8 cellular contexts compared by ENCODE assay signal in the genomic region with DNA sequence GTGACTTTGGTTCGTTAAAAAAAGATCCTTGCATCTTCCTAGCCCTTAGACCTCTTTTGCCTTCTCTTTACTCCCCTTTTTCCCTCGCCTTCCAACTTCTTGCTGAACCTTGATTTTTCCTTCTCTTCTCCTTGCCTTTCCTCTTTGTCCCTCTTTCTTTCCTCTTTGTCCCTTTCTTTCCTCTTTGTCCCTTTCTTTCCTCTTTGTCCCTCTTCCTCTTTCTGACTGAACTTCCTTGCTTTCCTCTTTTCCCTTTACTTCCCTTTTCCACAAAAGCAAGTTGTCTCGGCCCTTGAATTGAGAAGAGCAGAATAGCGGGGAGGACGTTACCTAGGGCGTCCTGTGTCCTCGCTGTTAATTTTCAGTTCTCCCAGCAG. TPM values are rescaled to one million over a fixed set of nuclear protein-coding genes. Genes with fewer than 3 reads are reported as not detected.
A peak's percentile ranks its signal among the peaks of the same experiment; 100 is the strongest.
DNase-seq lines count a peak whose midpoint lies in the region; ATAC-seq, FAIRE-seq and TF ChIP-seq lines count a peak whose summit lies in the region.

No MANE protein-coding gene starts in this region.

- H3K79me2 ChIP-seq in GM12878 (ENCODE audit: control insufficient read depth, insufficient read depth, low read length) = peaks cover 34% of the 10 kb centered on the region

- no peak for ATAC-seq in GM12878
- no peak for ATAC-seq in GM21529 (IDR thresholded peaks at IDR 0.05; ENCODE audit: unreplicated experiment)
- ATAC-seq in HG02885 (IDR thresholded peaks at IDR 0.05; ENCODE audit: poor library complexity, unreplicated experiment) = no peak

- TF ChIP-seq CTCF in AG04450 (IDR thresholded peaks at IDR 0.05; ENCODE audit: low read depth, low read length) = no peak
- TF ChIP-seq CTCF in HEK293 (tag by site-specific recombination; IDR thresholded peaks at IDR 0.05) = no peak
- TF ChIP-seq CTCF in GM12878 (IDR thresholded peaks at IDR 0.05 in 2 of 3, conservative IDR thresholded peaks at IDR 0.05 in 1 of 3; ENCODE audit: control insufficient read depth in 2 of 3, extremely low read depth in 1 of 3, insufficient read depth in 1 of 3, low read depth in 3 of 3, low read length in 3 of 3) = no peak

- peak overlapping the region; percentile 67 for H3K4me3 ChIP-seq in AG04450 (ENCODE audit: low read depth, low read length)
- H3K4me3 ChIP-seq in HEK293 (ENCODE audit: low read depth, low read length) = peak overlapping the region; percentile 86
- H3K4me3 ChIP-seq in GM12878 = peak overlapping the region; percentile 87
- peak overlapping the region; percentile 70 for H3K4me3 ChIP-seq in mucosa of stomach (ENCODE audit: low read length)

- FAIRE-seq in GM12878 (lab: Jason Lieb, UNC) = no peak

- WGBS in GM12878 (ENCODE audit: insufficient coverage, insufficient replicate concordance, low lambda C conversion rate, missing lambda C conversion rate) = 0% methylated on average over 7 of the region's 7 CpGs

- POLR2A ChIA-PET in AG04450 (lab: Yijun Ruan, JAX) = interaction anchor here (1.8 kb wide), 1 partner anchor 60 kb away, joined by 9 read pairs; a partner anchor contains a TSS
- POLR2A ChIA-PET in HEK293 (lab: Yijun Ruan, JAX) = interaction anchor here (0.6 to 1.7 kb wide), 2 partner anchors 60 to 204 kb away, joined by 3 to 16 read pairs; a partner anchor contains a TSS
- POLR2A ChIA-PET in GM12878 (lab: Charles Lee) = interaction anchor here (1.3 to 7.4 kb wide), 4 partner anchors 16 to 60 kb away, joined by 5 to 87 read pairs (median 18); a partner anchor contains a TSS

- SMC1A ChIA-PET in GM12878 (lab: Charles Lee; ENCODE audit: uncharacterized antibody, unreplicated experiment) = interaction anchor here (0.6 to 8.3 kb wide), 32 partner anchors 10 to 488 kb away, joined by 3 to 232 read pairs (median 6); a partner anchor contains a TSS

- CTCF ChIA-PET in AG04450 (lab: Charles Lee) = interaction anchor here (0.7 to 6.3 kb wide), 15 partner anchors 9 to 629 kb away, joined by 3 to 154 read pairs (median 9); no protein-coding TSS in a partner anchor
- CTCF ChIA-PET in HEK293 (lab: Yijun Ruan, JAX) = interaction anchor here (0.8 to 4.6 kb wide), 13 partner anchors 9 to 697 kb away, joined by 3 to 53 read pairs (median 6); a partner anchor contains a TSS
- CTCF ChIA-PET in GM12878 (lab: Yijun Ruan, JAX) = interaction anchor here (0.6 to 7.8 kb wide), 19 partner anchors 12 to 696 kb away, joined by 3 to 114 read pairs (median 9); no protein-coding TSS in a partner anchor

- H2AFZ ChIP-seq in GM12878 (ENCODE audit: control insufficient read depth, low read depth, low read length) = peak overlapping the region; percentile 87

- no peaks in the 10 kb centered on the region for H3K36me3 ChIP-seq in HEK293 (ENCODE audit: control insufficient read depth in 2 of 2, insufficient read depth in 1 of 2, low read length in 2 of 2)
- no peaks in the 10 kb centered on the region; a peak in 1 of 4 replicates for H3K36me3 ChIP-seq in GM12878 (ENCODE audit: control insufficient read depth in 2 of 2, insufficient read depth in 2 of 2, low read length in 1 of 2)
- H3K36me3 ChIP-seq in mucosa of stomach (ENCODE audit: control insufficient read depth, insufficient read depth, low read length) = no peaks in the 10 kb centered on the region

- no peaks in the 10 kb centered on the region for H4K20me1 ChIP-seq in GM12878 (ENCODE audit: control insufficient read depth, insufficient read depth)

- in situ Hi-C loops in GM12878 (cut with MboI) = no loop called here

- peak overlapping the region; percentile 99 for H3K4me2 ChIP-seq in GM12878 (ENCODE audit: control insufficient read depth, insufficient read depth)

- DNase-seq in AG04450 (ENCODE audit: low read depth, low spot score) (no peak), GM12878 (ENCODE audit: low read depth, low spot score) (no peak), germinal center (ENCODE audit: low spot score) (no peak)
- DNase-seq in activated CD4-positive, CD25-positive, alpha-beta regulatory T cell treated with anti-CD3 and anti-CD28 coated beads, Interleukin-2, amount 50 U/mL, for 72 hours = no peak

- intact Hi-C loops in GM12878 (cut with micrococcal nuclease; ENCODE audit: unreplicated experiment) = loop anchor here (1.0 to 5.0 kb wide), 13 partner anchors 17 to 697 kb away; a partner anchor contains a TSS

- H3K4me1 ChIP-seq in HEK293 (ENCODE audit: control insufficient read depth, insufficient read depth, low read length) = peaks cover 10% of the 10 kb centered on the region; the same call in 1 of the 2 replicates
- H3K4me1 ChIP-seq in GM12878 (ENCODE audit: control insufficient read depth, insufficient read depth, low read length) = no peaks in the 10 kb centered on the region
- peaks cover 12% of the 10 kb centered on the region for H3K4me1 ChIP-seq in mucosa of stomach (ENCODE audit: control insufficient read depth, insufficient read depth, low read length)

- RAD21 ChIA-PET in GM12878 (lab: Charles Lee; ENCODE audit: unreplicated experiment) = interaction anchor here (0.9 to 8.1 kb wide), 22 partner anchors 14 to 487 kb away, joined by 3 to 194 read pairs (median 6); a partner anchor contains a TSS

- H3K9ac ChIP-seq in GM12878 (ENCODE audit: control insufficient read depth, insufficient read depth, low read length) (peak overlapping the region; percentile 81), mucosa of stomach (ENCODE audit: low read length) (peak overlapping the region; percentile 77)

- BruUV-seq in GM12878 (replicated peaks; lab: Mats Ljungman, UMichigan) = no TSS peak

- no peak overlapping the region for H3K27ac ChIP-seq in AG04450 (ENCODE audit: low read depth, low read length)
- H3K27ac ChIP-seq in HEK293 (ENCODE audit: extremely low read depth, low read depth, low read length) = peak overlapping the region; percentile 99; the same call in 1 of the 2 replicates
- peak overlapping the region; percentile 80 for H3K27ac ChIP-seq in GM12878 (ENCODE audit: control insufficient read depth, insufficient read depth)

- TF ChIP-seq EP300 in GM12878 (IDR thresholded peaks at IDR 0.05; ENCODE audit: borderline replicate concordance in 1 of 2, control insufficient read depth in 1 of 2, low read depth in 2 of 2, low read length in 2 of 2) = no peak

- H3K9me3 ChIP-seq in AG04450 (ENCODE audit: control insufficient read depth, insufficient read depth, low read length) (no peaks in the 10 kb centered on the region), HEK293 (ENCODE audit: control insufficient read depth, insufficient read depth, low read depth, low read length) (no peaks in the 10 kb centered on the region), GM12878 (replicated peaks; ENCODE audit: control insufficient read depth, insufficient read depth, low read length) (no peaks in the 10 kb centered on the region), mucosa of stomach (ENCODE audit: control insufficient read depth, low read length) (no peaks in the 10 kb centered on the region)

- TF ChIP-seq RAD21 in GM12878 (IDR thresholded peaks at IDR 0.05; ENCODE audit: insufficient read depth, low read depth, low read length) = no peak

- H3K27me3 ChIP-seq in AG04450 (ENCODE audit: control insufficient read depth, insufficient read depth, low read length) (no peaks in the 10 kb centered on the region), GM12878 (replicated peaks in 1 of 2; ENCODE audit: control insufficient read depth in 2 of 2, insufficient read depth in 2 of 2, low read length in 1 of 2) (no peaks in the 10 kb centered on the region), mucosa of stomach (ENCODE audit: control insufficient read depth, insufficient read depth, low read length) (no peaks in the 10 kb centered on the region)

- no peak for TF ChIP-seq POLR2A in GM12878 (IDR thresholded peaks at IDR 0.05; ENCODE audit: low read depth, low read length)

TF ChIP-seq in GM12878, 131 proteins besides CTCF, POLR2A, EP300 and RAD21 (continues in another document):
- TF ChIP-seq CHD4 (IDR thresholded peaks at IDR 0.05) (no peak), ASH2L (IDR thresholded peaks at IDR 0.05; ENCODE audit: borderline replicate concordance, low read depth) (no peak), GATAD2B (conservative IDR thresholded peaks at IDR 0.05; ENCODE audit: low read depth) (peak; percentile 16; the same call in 1 of the 2 replicates), FOXK2 (IDR thresholded peaks at IDR 0.05) (no peak), ZNF207 (IDR thresholded peaks at IDR 0.05; ENCODE audit: borderline replicate concordance) (no peak), SRF (IDR thresholded peaks at IDR 0.05; ENCODE audit: low read depth in 2 of 2, low read length in 2 of 2) (no peak), POU2F2 (IDR thresholded peaks at IDR 0.05; ENCODE audit: borderline replicate concordance, low read depth, low read length) (no peak)

RNA-seq across cellular contexts. Expression of a gene that starts 1.4 kb away (rescaled TPM):
- polyA plus RNA-seq in AG04450 (2011; rRNA removed) = 26.5 and 32.5 TPM in 2 replicates
- polyA minus RNA-seq in AG04450 (2011; rRNA and poly(A)+ RNA removed) = 16.0 and 27.6 TPM in 2 replicates
- 73.4 and 76.3 TPM in 2 replicates for total RNA-seq in GM12878 (2013; cell fraction: nucleolus; rRNA removed)
- 29.4 and 38.2 TPM in 2 replicates for total RNA-seq in GM12878 (2014; rRNA removed)
- total RNA-seq in GM12878 (2014; rRNA removed; fragmentation: Illumina TruSeq; extraction: Trizol) = 46.7 and 47.4 TPM in 2 replicates
- total RNA-seq in GM12878 (2021) = 38.4 and 40.7 TPM in 2 replicates
- polyA plus RNA-seq in GM12878 (2011; ENCODE audit: low read depth) = 36.8 TPM
- 72.3 and 124 TPM in 2 replicates for polyA plus RNA-seq in GM12878 (2011; rRNA removed)
- 29.1 and 32.0 TPM in 2 replicates for polyA plus RNA-seq in GM12878 (2011; cell fraction: cytosol; rRNA removed)
- polyA plus RNA-seq in GM12878 (2011; cell fraction: nucleus; rRNA removed) = 19.6 and 29.5 TPM in 2 replicates
- 34.3 and 48.6 TPM in 2 replicates for polyA plus RNA-seq in GM12878 (2012)
- polyA plus RNA-seq in GM12878 (2014; fragmentation: Illumina TruSeq; extraction: Trizol) = 36.7 and 57.0 TPM in 2 replicates
- 10 to 100 TPM; 32.9 to 37.9 TPM for polyA plus RNA-seq in GM12878 (2014; fragmentation: Nextera tagmentation; extraction: Ambion mirVana)
- polyA plus RNA-seq in GM12878 (2014; rRNA removed) = 26.4 and 34.5 TPM in 2 replicates
- 10 to 100 TPM; 17.7 to 20.3 TPM for polyA plus RNA-seq in GM12878 (2016; fragmentation: Nextera tagmentation; extraction: Ambion mirVana)
- polyA minus RNA-seq in GM12878 (2011; rRNA and poly(A)+ RNA removed) = 53.1 and 108 TPM in 2 replicates
- polyA minus RNA-seq in GM12878 (2011; cell fraction: cytosol; rRNA and poly(A)+ RNA removed) = 22.1 and 24.3 TPM in 2 replicates
- polyA minus RNA-seq in GM12878 (2011; cell fraction: nucleus; rRNA and poly(A)+ RNA removed) = 33.1 and 36.6 TPM in 2 replicates
